ENCODE assay signal across 8 cellular contexts in genomic region chr19:14505488-14506239, GRCh38. TPM values are rescaled to one million over a fixed set of nuclear protein-coding genes. Genes with fewer than 3 reads are reported as not detected.
A peak's percentile ranks its signal among the peaks of the same experiment; 100 is the strongest.
DNase-seq lines count a peak whose midpoint lies in the region; ATAC-seq lines count a peak whose summit lies in the region.

No MANE protein-coding gene starts in this region.

- DNase-seq in G401 (ENCODE audit: low spot score) (peak; percentile 45), Kasumi-1 (lab: John Stamatoyannopoulos, UW) (peak; percentile 61 to 67), cerebellar cortex (ENCODE audit: low spot score) (peak; percentile 74), lung microvascular endothelial cell (ENCODE audit: low read depth in 2 of 2) (peak; percentile 49 to 59), NCI-H446 treated with DMSO at 0.1 percent for 48 hours (lab: John Stamatoyannopoulos, UW) (no peak)
- DNase-seq in stimulated activated CD8-positive, alpha-beta memory T cell treated with anti-CD3 and anti-CD28 coated beads, Interleukin-7, amount 100 ng/mL, for 48 hours (ENCODE audit: extremely low read depth in 1 of 2, low read depth in 1 of 2), result peak; percentile 38 to 56

- in situ Hi-C loops in G401 (cut with HindIII; ENCODE audit: low sequenced_read_pairs), result no loop called here

- peak; percentile 64 to 78 for ATAC-seq in activated CD4-positive, CD25-positive, alpha-beta regulatory T cell treated with anti-CD3 and anti-CD28 coated beads, Interleukin-2, amount 50 U/mL, for 24 hours
- no peak for ATAC-seq in GM19035 (IDR thresholded peaks at IDR 0.05; ENCODE audit: unreplicated experiment)

RNA-seq across cellular contexts. Expression of gene GIPC1, which starts 9.7 kb away (rescaled TPM):
- total RNA-seq in G401 (2014; rRNA removed; shearing (Covaris generic)), result 367 and 404 TPM in 2 replicates
- 91.1 and 123 TPM in 2 replicates for total RNA-seq in lung microvascular endothelial cell

RNA-seq across cellular contexts. Expression of gene DNAJB1, which starts 12.5 kb away (rescaled TPM):
- 95.1 and 117 TPM in 2 replicates for total RNA-seq in G401 (2014; rRNA removed; shearing (Covaris generic))
- 20.7 and 28.4 TPM in 2 replicates for total RNA-seq in lung microvascular endothelial cell

RNA-seq across cellular contexts. Expression of gene TECR, which starts 23.7 kb away (rescaled TPM):
- 166 and 226 TPM in 2 replicates for total RNA-seq in G401 (2014; rRNA removed; shearing (Covaris generic))
- total RNA-seq in lung microvascular endothelial cell, result 20.7 and 24.4 TPM in 2 replicates

RNA-seq across cellular contexts. Expression of gene PTGER1, which starts 30.5 kb away (rescaled TPM):
- total RNA-seq in G401 (2014; rRNA removed; shearing (Covaris generic)), result 1.5 TPM in 1 of 2 replicates, not detected in the other
- under 0.01 and 0.20 TPM in 2 replicates for total RNA-seq in lung microvascular endothelial cell
